In genomic region chr3:37862219-37862711, GRCh38 we compare ENCODE assay signal across 1 cellular context.
TF ChIP-seq lines count a peak whose summit lies in the region.

No MANE protein-coding gene starts in this region.

TF ChIP-seq in H1, 55 proteins besides CTCF, POLR2A, EP300 and RAD21 (continued from another document):
- TF ChIP-seq ZNF274 (IDR thresholded peaks at IDR 0.05; ENCODE audit: borderline replicate concordance, extremely low read depth, low read length) = no peak
- no peak for TF ChIP-seq SP4 (IDR thresholded peaks at IDR 0.05; ENCODE audit: low read length)
- no peak for TF ChIP-seq E2F6 (IDR thresholded peaks at IDR 0.05)
- TF ChIP-seq NRF1 (IDR thresholded peaks at IDR 0.05; ENCODE audit: low read depth, low read length) = no peak
- no peak for TF ChIP-seq CEBPB (IDR thresholded peaks at IDR 0.05; ENCODE audit: low read depth, low read length)
- TF ChIP-seq TAF1 (IDR thresholded peaks at IDR 0.05; ENCODE audit: low read depth, low read length) = no peak
- TF ChIP-seq BACH1 (IDR thresholded peaks at IDR 0.05; ENCODE audit: low read length) = no peak
- TF ChIP-seq KDM1A (IDR thresholded peaks at IDR 0.05; ENCODE audit: borderline replicate concordance, low read length) = peak; percentile 56; the same call in 1 of the 2 replicates
- TF ChIP-seq TEAD4 (IDR thresholded peaks at IDR 0.05; ENCODE audit: low read depth, low read length) = no peak
- no peak for TF ChIP-seq RXRA (IDR thresholded peaks at IDR 0.05; ENCODE audit: insufficient read depth, low read depth, low read length)
- TF ChIP-seq SP2 (IDR thresholded peaks at IDR 0.05; ENCODE audit: low read length) = no peak
- TF ChIP-seq CHD7 (IDR thresholded peaks at IDR 0.05; ENCODE audit: insufficient replicate concordance, low read length) = no peak
- TF ChIP-seq KDM5A (IDR thresholded peaks at IDR 0.05; ENCODE audit: low read length) = no peak
- TF ChIP-seq SIRT6 (IDR thresholded peaks at IDR 0.05; ENCODE audit: low read length) = no peak
- no peak for TF ChIP-seq NANOG (IDR thresholded peaks at IDR 0.05; ENCODE audit: insufficient read depth, low read depth, low read length, poor library complexity, severe bottlenecking)
- TF ChIP-seq JUN (IDR thresholded peaks at IDR 0.05; ENCODE audit: low read depth, low read length) = no peak
- TF ChIP-seq BCL11A (IDR thresholded peaks at IDR 0.05; ENCODE audit: low read depth in 2 of 2, low read length in 2 of 2) = no peak
- TF ChIP-seq HDAC6 (IDR thresholded peaks at IDR 0.05; ENCODE audit: low read depth, low read length) = peak; percentile 21
- TF ChIP-seq YY1 (IDR thresholded peaks at IDR 0.05; ENCODE audit: low read depth, low read length) = no peak
- TF ChIP-seq CTBP2 (IDR thresholded peaks at IDR 0.05; ENCODE audit: borderline replicate concordance, insufficient read depth, insufficient read length, low read length) = no peak
- peak; percentile 26; the same call in 1 of the 2 replicates for TF ChIP-seq EGR1 (IDR thresholded peaks at IDR 0.05; ENCODE audit: borderline replicate concordance, low read depth, low read length)
- TF ChIP-seq MAFK (IDR thresholded peaks at IDR 0.05; ENCODE audit: low read depth, low read length) = no peak
- TF ChIP-seq CREB1 (IDR thresholded peaks at IDR 0.05) = no peak
- TF ChIP-seq USF2 (IDR thresholded peaks at IDR 0.05; ENCODE audit: low read length) = no peak
- TF ChIP-seq ASH2L (IDR thresholded peaks at IDR 0.05; ENCODE audit: low read length) = peak; percentile 77
- no peak for TF ChIP-seq RNF2 (IDR thresholded peaks at IDR 0.05; ENCODE audit: borderline replicate concordance, low read depth, low read length, missing control alignments, poor library complexity, severe bottlenecking)
- TF ChIP-seq JUND (IDR thresholded peaks at IDR 0.05; ENCODE audit: low read length) = no peak
- no peak for TF ChIP-seq CBX8 (IDR thresholded peaks at IDR 0.05; ENCODE audit: borderline replicate concordance, low read depth, low read length)
- TF ChIP-seq ATF3 (IDR thresholded peaks at IDR 0.05; ENCODE audit: insufficient read depth, low read depth, low read length) = no peak
- TF ChIP-seq MAX (IDR thresholded peaks at IDR 0.05) = no peak; the same call in 1 of the 2 replicates
- no peak for TF ChIP-seq CHD2 (IDR thresholded peaks at IDR 0.05; ENCODE audit: low read length)
- peak in 1 of 2 experiments; percentile 16; a peak in 1 of 4 replicates for TF ChIP-seq SIN3A (conservative IDR thresholded peaks at IDR 0.05 in 1 of 2, IDR thresholded peaks at IDR 0.05 in 1 of 2; ENCODE audit: low read depth in 1 of 2, low read length in 2 of 2)
- no peak for TF ChIP-seq SRF (IDR thresholded peaks at IDR 0.05; ENCODE audit: low read depth, low read length)
- no peak for TF ChIP-seq GTF2F1 (IDR thresholded peaks at IDR 0.05; ENCODE audit: borderline replicate concordance, low read depth, low read length)
- no peak for TF ChIP-seq POU5F1 (IDR thresholded peaks at IDR 0.05; ENCODE audit: low read depth, low read length)
- no peak for TF ChIP-seq FOSL1 (IDR thresholded peaks at IDR 0.05; ENCODE audit: insufficient read depth, low read depth, low read length)
- peak; percentile 82 for TF ChIP-seq KDM4A (IDR thresholded peaks at IDR 0.05; ENCODE audit: low read depth, low read length, severe bottlenecking)
- no peak for TF ChIP-seq CHD1 (IDR thresholded peaks at IDR 0.05; ENCODE audit: low read depth, low read length)
- peak; percentile 19; the same call in 1 of the 2 replicates for TF ChIP-seq PHF8 (conservative IDR thresholded peaks at IDR 0.05; ENCODE audit: low read depth, low read length)
